8 cellular contexts compared by ENCODE assay signal in the genomic region with DNA sequence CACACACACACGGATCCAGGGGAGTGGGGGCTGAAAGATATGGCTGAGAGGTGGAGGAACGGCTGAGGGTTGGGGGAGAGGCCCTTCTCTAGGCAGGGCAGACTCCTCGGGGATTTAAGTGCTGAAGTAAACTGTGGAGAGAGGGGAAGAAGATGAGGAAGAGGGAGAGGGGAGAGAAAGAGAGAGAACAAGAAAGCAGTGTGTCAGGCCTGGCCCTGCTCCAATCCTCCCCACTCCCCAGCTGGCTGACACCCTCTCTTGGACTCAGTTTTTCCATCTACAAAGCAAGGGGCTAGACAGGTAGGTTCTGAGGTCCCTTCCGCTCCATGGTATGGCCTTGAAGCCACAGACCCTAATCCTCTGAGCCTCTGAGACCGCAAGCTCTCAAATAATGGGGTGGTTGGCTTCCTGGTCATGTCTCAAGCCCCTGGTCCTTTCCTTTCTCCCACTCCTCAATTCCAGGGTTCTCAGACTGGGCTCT. TPM values are rescaled to one million over a fixed set of nuclear protein-coding genes. Genes with fewer than 3 reads are reported as not detected.
A peak's percentile ranks its signal among the peaks of the same experiment; 100 is the strongest.
DNase-seq lines count a peak whose midpoint lies in the region; ATAC-seq and TF ChIP-seq lines count a peak whose summit lies in the region.

No MANE protein-coding gene starts in this region.

- no peak for DNase-seq in CD4-positive, CD25-positive, alpha-beta regulatory T cell
- DNase-seq in RWPE1 (ENCODE audit: low spot score) = no peak
- no peak for DNase-seq in ovary
- no peak for DNase-seq in NCI-H2196 treated with DMSO at 0.1 percent for 48 hours (lab: John Stamatoyannopoulos, UW; ENCODE audit: unreplicated experiment)
- no peak for DNase-seq in NCI-H774 (lab: John Stamatoyannopoulos, UW)
- no peak for DNase-seq in NCI-H345 treated with DMSO at 0.1 percent for 48 hours (lab: John Stamatoyannopoulos, UW; ENCODE audit: unreplicated experiment)

- peak overlapping the region; percentile 82 for H3K4me3 ChIP-seq in CD4-positive, CD25-positive, alpha-beta regulatory T cell (ENCODE audit: low read depth, low read length)
- H3K4me3 ChIP-seq in esophagus (ENCODE audit: low read depth in 1 of 2, low read length in 2 of 2) (no peak overlapping the region), ovary (no peak overlapping the region)

- no peak for TF ChIP-seq CTCF in RWPE1 (conservative IDR thresholded peaks at IDR 0.05; ENCODE audit: low read depth)
- TF ChIP-seq CTCF in ovary (IDR thresholded peaks at IDR 0.05) = no peak

- peak overlapping the region; percentile 95 to 98 (median 96) for H3K27ac Mint-ChIP-seq in CD4-positive, CD25-positive, alpha-beta regulatory T cell

- intact Hi-C loops in ovary (cut with DNase I) = loop anchor here in 1 of 4 donors (2.0 kb wide), 1 partner anchor 22 kb away; no protein-coding TSS in a partner anchor

- H3K9me3 Mint-ChIP-seq in CD4-positive, CD25-positive, alpha-beta regulatory T cell = peaks cover 0 to 1% (median 0%) of the 10 kb centered on the region in 7 donors

- peaks cover 25% of the 10 kb centered on the region for H3K36me3 Mint-ChIP-seq in CD4-positive, CD25-positive, alpha-beta regulatory T cell

- POLR2A ChIA-PET in RWPE1 (lab: Yijun Ruan, JAX; ENCODE audit: low non-redundant PET) = interaction anchor here (1.2 kb wide), 1 partner anchor 29 kb away, joined by 3 read pairs; no protein-coding TSS in a partner anchor

- CTCF ChIA-PET in RWPE1 (lab: Yijun Ruan, JAX) = interaction anchor here (0.6 to 1.0 kb wide), 3 partner anchors 26 to 810 kb away, joined by 3 to 5 read pairs (median 4); no protein-coding TSS in a partner anchor

- no peak for ATAC-seq in CD4-positive, CD25-positive, alpha-beta regulatory T cell (ENCODE audit: low read depth in 2 of 2)
- ATAC-seq in GM21515 (IDR thresholded peaks at IDR 0.05; ENCODE audit: unreplicated experiment) = no peak

- H3K27me3 Mint-ChIP-seq in CD4-positive, CD25-positive, alpha-beta regulatory T cell = peaks cover 4% of the 10 kb centered on the region

- 50 to 51% methylated on average over 5 of the region's 5 CpGs for WGBS in esophagus, 2 donors
- 45 to 53% (median 49%) methylated on average over 5 of the region's 5 CpGs for WGBS in ovary, 3 donors

- no peaks in the 10 kb centered on the region for H3K27me3 ChIP-seq in CD4-positive, CD25-positive, alpha-beta regulatory T cell (ENCODE audit: control insufficient read depth, insufficient read depth, low read length)
- H3K27me3 ChIP-seq in esophagus (ENCODE audit: control insufficient read depth in 1 of 2, insufficient read depth in 2 of 2, low read length in 2 of 2) (no peaks in the 10 kb centered on the region), ovary (no peaks in the 10 kb centered on the region)

- H3K4me3 Mint-ChIP-seq in CD4-positive, CD25-positive, alpha-beta regulatory T cell = peak overlapping the region; percentile 89 to 96 (median 94)

- peak overlapping the region; percentile 98 for H3K27ac ChIP-seq in CD4-positive, CD25-positive, alpha-beta regulatory T cell (ENCODE audit: insufficient read depth, low read length, poor library complexity, severe bottlenecking)
- H3K27ac ChIP-seq in RWPE1 = peak overlapping the region; percentile 90
- H3K27ac ChIP-seq in esophagus (ENCODE audit: low read depth in 2 of 2, low read length in 1 of 2) = peak overlapping the region; percentile 63 to 86
- peak overlapping the region; percentile 99 to 100 for H3K27ac ChIP-seq in ovary

- TF ChIP-seq POLR2A in ovary (IDR thresholded peaks at IDR 0.05) = no peak

- H3K36me3 ChIP-seq in CD4-positive, CD25-positive, alpha-beta regulatory T cell (ENCODE audit: control insufficient read depth, insufficient read depth, low read length) = peaks cover 22% of the 10 kb centered on the region
- peaks cover 0 to 15% of the 10 kb centered on the region in 2 donors for H3K36me3 ChIP-seq in esophagus (ENCODE audit: control insufficient read depth in 2 of 2, insufficient read depth in 2 of 2, low read length in 1 of 2)
- H3K36me3 ChIP-seq in ovary = no peaks in the 10 kb centered on the region

- no peaks in the 10 kb centered on the region for H3K9me3 ChIP-seq in CD4-positive, CD25-positive, alpha-beta regulatory T cell (ENCODE audit: control insufficient read depth in 2 of 2, low read length in 2 of 2)
- H3K9me3 ChIP-seq in esophagus (ENCODE audit: control insufficient read depth in 2 of 2, insufficient read depth in 1 of 2, low read depth in 1 of 2, low read length in 1 of 2) (no peaks in the 10 kb centered on the region), ovary (no peaks in the 10 kb centered on the region)

- H3K4me1 Mint-ChIP-seq in CD4-positive, CD25-positive, alpha-beta regulatory T cell = peaks cover 0 to 65% (median 29%) of the 10 kb centered on the region in 4 donors

- H3K4me1 ChIP-seq in CD4-positive, CD25-positive, alpha-beta regulatory T cell (ENCODE audit: control insufficient read depth, insufficient read depth, low read length, poor library complexity, severe bottlenecking) = peaks cover 77% of the 10 kb centered on the region
- H3K4me1 ChIP-seq in esophagus (ENCODE audit: control insufficient read depth in 2 of 2, insufficient read depth in 2 of 2, low read length in 1 of 2) (peaks cover 3 to 24% of the 10 kb centered on the region in 2 donors), ovary (ENCODE audit: insufficient read depth) (peaks cover 16% of the 10 kb centered on the region)

- TF ChIP-seq EP300 in ovary (IDR thresholded peaks at IDR 0.05) = no peak

RNA-seq across cellular contexts. Expression of a gene that starts 2.0 kb away (rescaled TPM):
- 205 TPM for total RNA-seq in CD4-positive, CD25-positive, alpha-beta regulatory T cell
- polyA plus RNA-seq in CD4-positive, CD25-positive, alpha-beta regulatory T cell = 10 to 100 TPM; 42.7 to 60.4 (median 59.3) TPM
- polyA plus RNA-seq in esophagus (10 to 100 TPM; 21.9 to 22.4 TPM), ovary (100 to 1,000 TPM in 1 of 2 donors, 10 to 100 TPM in 1; 99.2 to 233 TPM)
- 100 to 1,000 TPM in 4 of 7 donors, 10 to 100 TPM in 3; 35.5 to 147 (median 118) TPM for total RNA-seq in ovary

RNA-seq across cellular contexts. Expression of a gene that starts 8.6 kb away (rescaled TPM):
- 1,740 TPM for total RNA-seq in CD4-positive, CD25-positive, alpha-beta regulatory T cell
- 1 to 10 TPM; 4.8 to 7.7 (median 6.2) TPM for polyA plus RNA-seq in CD4-positive, CD25-positive, alpha-beta regulatory T cell
- polyA plus RNA-seq in esophagus (10 to 100 TPM; 44.7 to 85.2 TPM), ovary (100 to 1,000 TPM in 1 of 2 donors, 10 to 100 TPM in 1; 12.8 to 164 TPM)
- 100 to 1,000 TPM in 6 of 7 donors, 10 to 100 TPM in 1; 74.9 to 394 (median 165) TPM for total RNA-seq in ovary

RNA-seq across cellular contexts. Expression of a gene that starts 15.4 kb away (rescaled TPM):
- total RNA-seq in CD4-positive, CD25-positive, alpha-beta regulatory T cell = 27.3 TPM
- 10 to 100 TPM; 20.6 to 38.9 (median 29.9) TPM for polyA plus RNA-seq in CD4-positive, CD25-positive, alpha-beta regulatory T cell
- polyA plus RNA-seq in esophagus (1 to 10 TPM; 5.6 to 8.9 TPM), ovary (10 to 100 TPM in 1 of 2 donors, 1 to 10 TPM in 1; 8.2 to 10.3 TPM)
- total RNA-seq in ovary = 10 to 100 TPM in 5 of 7 donors, 1 to 10 TPM in 2; 7.5 to 57.6 (median 16.1) TPM

RNA-seq across cellular contexts. Expression of a gene that starts 29.2 kb away (rescaled TPM):
- total RNA-seq in CD4-positive, CD25-positive, alpha-beta regulatory T cell = 10.1 TPM
- polyA plus RNA-seq in CD4-positive, CD25-positive, alpha-beta regulatory T cell = 10 to 100 TPM; 23.6 to 29.9 (median 25.4) TPM
- polyA plus RNA-seq in esophagus (1 to 10 TPM; 3.3 to 8.2 TPM), ovary (1 to 10 TPM; 1.3 to 7.2 TPM)
- 1 to 10 TPM; 5.5 to 7.2 (median 6.7) TPM for total RNA-seq in ovary

RNA-seq across cellular contexts. Expression of a gene that starts 36.9 kb away (rescaled TPM):
- total RNA-seq in CD4-positive, CD25-positive, alpha-beta regulatory T cell = not detected
- polyA plus RNA-seq in CD4-positive, CD25-positive, alpha-beta regulatory T cell = not detected
- polyA plus RNA-seq in esophagus (under 1 TPM; 0.15 to 0.24 TPM), ovary (under 1 TPM in 1 of 2 donors, not detected in 1; 0.25 TPM)
- total RNA-seq in ovary = under 1 TPM in 6 of 7 donors, not detected in 1; 0.11 to 0.97 (median 0.81) TPM
